ENCODE assay signal across 8 cellular contexts in the genomic region with DNA sequence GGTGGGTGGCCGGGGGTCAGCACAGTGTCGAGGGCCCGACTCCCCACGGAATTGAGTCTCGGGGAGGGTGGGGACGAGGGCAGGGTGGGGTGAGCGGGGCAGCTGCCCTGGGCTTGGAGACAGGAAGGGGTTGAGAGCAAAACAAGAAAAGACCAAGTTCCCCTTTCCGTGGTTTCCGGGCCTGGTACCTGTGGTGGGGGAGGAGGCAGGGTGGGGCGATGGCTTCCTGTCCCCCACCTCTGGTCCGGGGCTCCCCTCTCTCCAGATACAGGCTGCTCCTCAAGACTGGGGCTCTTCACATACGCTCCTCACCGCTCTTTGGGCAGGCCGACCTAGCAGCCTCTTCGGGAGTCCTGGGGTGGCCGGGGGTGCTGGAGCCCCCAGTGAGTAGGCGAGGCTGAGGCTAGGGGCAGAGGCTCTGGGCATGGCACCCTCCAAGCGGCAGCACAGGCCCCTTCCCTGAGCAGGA. TPM values are rescaled to one million over a fixed set of nuclear protein-coding genes. Genes with fewer than 3 reads are reported as not detected.
DNase-seq lines count a peak whose midpoint lies in the region; ATAC-seq and TF ChIP-seq lines count a peak whose summit lies in the region.

No MANE protein-coding gene starts in this region.

- H3K27me3 ChIP-seq in HUES6 (ENCODE audit: control insufficient read depth, insufficient read depth, low read length) (peaks cover 23% of the 10 kb centered on the region), neuron (ENCODE audit: insufficient read depth, low read length) (peaks cover 2% of the 10 kb centered on the region), thoracic aorta (replicated peaks; ENCODE audit: insufficient read depth) (no peaks in the 10 kb centered on the region)

- H3K27ac ChIP-seq in HUES6 (ENCODE audit: low read depth, low read length): no peak overlapping the region
- peak overlapping the region in 1 of 2 donors; percentile 29 for H3K27ac ChIP-seq in thoracic aorta

- peak overlapping the region; percentile 84 for H3K4me3 ChIP-seq in HUES6 (ENCODE audit: low read depth, low read length)
- peak overlapping the region; percentile 79 for H3K4me3 ChIP-seq in neuron (ENCODE audit: low read length)
- H3K4me3 ChIP-seq in thoracic aorta: peak overlapping the region; percentile 73

- H3K4me1 ChIP-seq in HUES6 (ENCODE audit: control insufficient read depth, insufficient read depth, low read length) (peaks cover 10% of the 10 kb centered on the region), neuron (ENCODE audit: insufficient read depth, low read length) (peaks cover 13% of the 10 kb centered on the region), thoracic aorta (ENCODE audit: control insufficient read depth in 1 of 2, low read depth in 2 of 2) (peaks cover 6 to 10% of the 10 kb centered on the region in 2 donors)

- TF ChIP-seq CTCF in thoracic aorta (IDR thresholded peaks at IDR 0.05): no peak

- H2AFZ ChIP-seq in neuron (ENCODE audit: low read depth, low read length): peak overlapping the region; percentile 72

- intact Hi-C loops in sciatic nerve (cut with DNase I): no loop called here

- ATAC-seq in thoracic aorta (ENCODE audit: insufficient number of reproducible peaks, low FRiP score, low read depth) (no peak), sciatic nerve (no peak)

- H3K36me3 ChIP-seq in HUES6 (ENCODE audit: control insufficient read depth, insufficient read depth, low read length) (no peaks in the 10 kb centered on the region), neuron (ENCODE audit: insufficient read depth, low read length) (peaks cover 4% of the 10 kb centered on the region), thoracic aorta (no peaks in the 10 kb centered on the region)

- H3K9ac ChIP-seq in HUES6 (ENCODE audit: low read length): no peak overlapping the region

- no peaks in the 10 kb centered on the region for H3K9me3 ChIP-seq in HUES6 (ENCODE audit: control insufficient read depth, insufficient read depth, low read depth, low read length)
- no peaks in the 10 kb centered on the region for H3K9me3 ChIP-seq in neuron (ENCODE audit: low read length)
- no peaks in the 10 kb centered on the region for H3K9me3 ChIP-seq in thoracic aorta

- DNase-seq in DMS53 (lab: John Stamatoyannopoulos, UW): peak; percentile 67
- no peak for DNase-seq in DMS53 treated with DMSO at 0.1 percent for 48 hours (lab: John Stamatoyannopoulos, UW; ENCODE audit: unreplicated experiment)
- DNase-seq in activated CD4-positive, alpha-beta T cell treated with anti-CD3 and anti-CD28 coated beads, Interleukin-2, amount 50 U/mL, for 24 hours (ENCODE audit: low read depth in 1 of 2, low spot score in 1 of 2): peak; percentile 38 to 51
- peak; percentile 67 for DNase-seq in effector CD4-positive, alpha-beta T cell
- DNase-seq in thoracic aorta (ENCODE audit: low spot score): no peak
- DNase-seq in sciatic nerve (ENCODE audit: low spot score): no peak

RNA-seq across cellular contexts. Expression of a gene that starts 0.6 kb away (rescaled TPM):
- total RNA-seq in thoracic aorta (10 to 100 TPM; 78.1 to 87.8 TPM), sciatic nerve (41.2 TPM)

RNA-seq across cellular contexts. Expression of a gene that starts 9.5 kb away (rescaled TPM):
- total RNA-seq in thoracic aorta (100 to 1,000 TPM in 1 of 2 donors, 10 to 100 TPM in 1; 83.4 to 224 TPM), sciatic nerve (26.9 TPM)

RNA-seq across cellular contexts. Expression of a gene that starts 9.7 kb away (rescaled TPM):
- total RNA-seq in thoracic aorta: 10 to 100 TPM; 20.1 to 43.6 TPM
- total RNA-seq in sciatic nerve: 18.5 TPM

RNA-seq across cellular contexts. Expression of a gene that starts 15.1 kb away (rescaled TPM):
- total RNA-seq in thoracic aorta: 10 to 100 TPM; 11.1 to 15.6 TPM
- total RNA-seq in sciatic nerve: 21.0 TPM

Comparison
In these comparisons a context has a peak if more than half of its experiments do, and no peak if none do; other contexts are left out.
1. DNase-seq: peak in DMS53 (single experiment), activated CD4-positive, alpha-beta T cell treated with anti-CD3 and anti-CD28 coated beads, Interleukin-2, amount 50 U/mL, for 24 hours (2 of 2) and effector CD4-positive, alpha-beta T cell (single experiment); none in DMS53 treated with DMSO at 0.1 percent for 48 hours (single experiment), thoracic aorta (single experiment) and sciatic nerve (single experiment).
2. Peak in every context shown above with its lines, with median percentiles within 50 percentile points of each other: H3K4me3 ChIP-seq.